ENCODE assay signal across 8 cellular contexts in genomic region chr11:72814831-72815618, GRCh38. TPM values are rescaled to one million over a fixed set of nuclear protein-coding genes. Genes with fewer than 3 reads are reported as not detected.
A peak's percentile ranks its signal among the peaks of the same experiment; 100 is the strongest.
DNase-seq lines count a peak whose midpoint lies in the region; ATAC-seq and TF ChIP-seq lines count a peak whose summit lies in the region.

No MANE protein-coding gene starts in this region.

- peaks cover 51% of the 10 kb centered on the region for H3K4me1 Mint-ChIP-seq in activated CD4-positive, alpha-beta T cell treated with anti-CD3 and anti-CD28 coated beads, Interleukin-2, amount 10 ng/mL, durations not matched to agents 7 days and 5 days
- H3K4me1 Mint-ChIP-seq in natural killer cell, result peaks cover 50 to 63% of the 10 kb centered on the region in 2 donors

- H3K27me3 ChIP-seq in BJ (ENCODE audit: control insufficient read depth, insufficient read depth, low read length), result no peaks in the 10 kb centered on the region
- no peaks in the 10 kb centered on the region for H3K27me3 ChIP-seq in esophagus (ENCODE audit: control insufficient read depth in 1 of 2, insufficient read depth in 2 of 2, low read length in 2 of 2)

- H3K4me1 ChIP-seq in esophagus (ENCODE audit: control insufficient read depth in 2 of 2, insufficient read depth in 2 of 2, low read length in 1 of 2) (peaks cover 5 to 20% of the 10 kb centered on the region in 2 donors), urinary bladder (ENCODE audit: insufficient read depth) (no peaks in the 10 kb centered on the region)

- peak overlapping the region; percentile 100 for H3K4me3 Mint-ChIP-seq in activated CD4-positive, alpha-beta T cell treated with anti-CD3 and anti-CD28 coated beads, Interleukin-2, amount 10 ng/mL, durations not matched to agents 7 days and 5 days
- peak overlapping the region; percentile 94 for H3K4me3 Mint-ChIP-seq in natural killer cell

- intact Hi-C loops in natural killer cell (cut with micrococcal nuclease), result loop anchor here (2.0 to 5.0 kb wide), 2 partner anchors 328 to 593 kb away; partner anchors contain the start of genes FCHSD2 and INPPL1

- H3K36me3 ChIP-seq in BJ (ENCODE audit: control insufficient read depth, insufficient read depth, low read length) (peaks cover 8% of the 10 kb centered on the region), esophagus (ENCODE audit: control insufficient read depth in 2 of 2, insufficient read depth in 2 of 2, low read length in 1 of 2) (peaks cover 2 to 10% of the 10 kb centered on the region in 2 donors), urinary bladder (ENCODE audit: insufficient read depth) (no peaks in the 10 kb centered on the region)

- no peak for DNase-seq in BJ (ENCODE audit: low read depth)
- peak; percentile 70 for DNase-seq in NCI-H2227 treated with DMSO at 0.1 percent for 48 hours (lab: John Stamatoyannopoulos, UW)
- peak; percentile 64 for DNase-seq in activated CD4-positive, alpha-beta T cell treated with anti-CD3 and anti-CD28 coated beads, Interleukin-2, amount 10 ng/mL, durations not matched to agents 7 days and 5 days
- no peak for DNase-seq in natural killer cell

- peak; percentile 22 for ATAC-seq in HG03066 (IDR thresholded peaks at IDR 0.05; ENCODE audit: low read depth, unreplicated experiment)
- peak; percentile 13 to 30 (median 14) for ATAC-seq in natural killer cell

- WGBS in esophagus, 2 donors, result 7 to 9% methylated on average over 27 of the region's 27 CpGs
- 12% methylated on average over 27 of the region's 27 CpGs for WGBS in urinary bladder

- peak overlapping the region; percentile 92 to 95 for H3K27ac ChIP-seq in esophagus (ENCODE audit: low read depth in 2 of 2, low read length in 1 of 2)
- H3K27ac ChIP-seq in urinary bladder (ENCODE audit: low read depth), result peak overlapping the region; percentile 80

- peak overlapping the region; percentile 99 for H3K27ac Mint-ChIP-seq in activated CD4-positive, alpha-beta T cell treated with anti-CD3 and anti-CD28 coated beads, Interleukin-2, amount 10 ng/mL, durations not matched to agents 7 days and 5 days
- peak overlapping the region; percentile 98 to 100 for H3K27ac Mint-ChIP-seq in natural killer cell

- POLR2A ChIA-PET in BJ (lab: Charles Lee), result no interaction called here
- POLR2A ChIA-PET in activated CD4-positive, alpha-beta T cell treated with anti-CD3 and anti-CD28 coated beads, Interleukin-2, amount 10 ng/mL, durations not matched to agents 7 days and 5 days (lab: Charles Lee), result interaction anchor here (0.7 to 1.2 kb wide), 3 partner anchors 21 to 91 kb away, joined by 3 to 5 read pairs (median 4); partner anchors contain the start of gene STARD10

- H3K27me3 Mint-ChIP-seq in activated CD4-positive, alpha-beta T cell treated with anti-CD3 and anti-CD28 coated beads, Interleukin-2, amount 10 ng/mL, durations not matched to agents 7 days and 5 days, result no peaks in the 10 kb centered on the region
- H3K27me3 Mint-ChIP-seq in natural killer cell (ENCODE audit: low read depth in 2 of 2), result no peaks in the 10 kb centered on the region

- peak; percentile 31 for TF ChIP-seq CTCF in BJ (IDR thresholded peaks at IDR 0.05; ENCODE audit: insufficient read depth, low read depth, low read length)
- no peak for TF ChIP-seq CTCF in natural killer cell (IDR thresholded peaks at IDR 0.05)

- H3K9me3 ChIP-seq in esophagus (ENCODE audit: control insufficient read depth in 2 of 2, insufficient read depth in 1 of 2, low read depth in 1 of 2, low read length in 1 of 2), result no peaks in the 10 kb centered on the region

- CTCF ChIA-PET in BJ (lab: Yijun Ruan, JAX), result interaction anchor here (1.2 to 2.8 kb wide), 8 partner anchors 12 to 474 kb away, joined by 3 to 40 read pairs (median 4); partner anchors contain the start of gene STARD10
- CTCF ChIA-PET in activated CD4-positive, alpha-beta T cell treated with anti-CD3 and anti-CD28 coated beads, Interleukin-2, amount 10 ng/mL, durations not matched to agents 7 days and 5 days (lab: Charles Lee), result interaction anchor here (1.1 to 1.6 kb wide), 5 partner anchors 13 to 90 kb away, joined by 4 to 6 read pairs (median 5); partner anchors contain the start of gene STARD10

- no peaks in the 10 kb centered on the region for H3K9me3 Mint-ChIP-seq in activated CD4-positive, alpha-beta T cell treated with anti-CD3 and anti-CD28 coated beads, Interleukin-2, amount 10 ng/mL, durations not matched to agents 7 days and 5 days
- no peaks in the 10 kb centered on the region for H3K9me3 Mint-ChIP-seq in natural killer cell

- H3K36me3 Mint-ChIP-seq in activated CD4-positive, alpha-beta T cell treated with anti-CD3 and anti-CD28 coated beads, Interleukin-2, amount 10 ng/mL, durations not matched to agents 7 days and 5 days (ENCODE audit: low read depth), result peaks cover 54% of the 10 kb centered on the region
- H3K36me3 Mint-ChIP-seq in natural killer cell, result no peaks in the 10 kb centered on the region

- peak; percentile 11 for TF ChIP-seq POLR2A in GM18526 (IDR thresholded peaks at IDR 0.05; ENCODE audit: extremely low read depth, insufficient read length)

- H3K4me3 ChIP-seq in BJ (ENCODE audit: low read depth, low read length), result peak overlapping the region; percentile 68
- peak overlapping the region; percentile 79 to 96 for H3K4me3 ChIP-seq in esophagus (ENCODE audit: low read depth in 1 of 2, low read length in 2 of 2)
- peak overlapping the region; percentile 52 for H3K4me3 ChIP-seq in urinary bladder (ENCODE audit: low read depth, low read length)

RNA-seq across cellular contexts. Expression of gene ATG16L2, which starts 0.8 kb away (rescaled TPM):
- 8.3 and 10.1 TPM in 2 replicates for polyA plus RNA-seq in BJ (2011; rRNA removed)
- polyA minus RNA-seq in BJ (2011; rRNA and poly(A)+ RNA removed), result 3.3 and 4.6 TPM in 2 replicates
- 100 to 1,000 TPM; 108 to 113 TPM for total RNA-seq in activated CD4-positive, alpha-beta T cell treated with anti-CD3 and anti-CD28 coated beads, Interleukin-2, amount 10 ng/mL, durations not matched to agents 7 days and 5 days
- 10 to 100 TPM; 27.4 to 85.3 TPM for polyA plus RNA-seq in esophagus
- total RNA-seq in natural killer cell, result 100 to 1,000 TPM; 172 to 190 (median 179) TPM
- 17.2 TPM for total RNA-seq in urinary bladder
- polyA plus RNA-seq in urinary bladder, result 22.3 TPM

RNA-seq across cellular contexts. Expression of gene STARD10, which starts 21.2 kb away (rescaled TPM):
- polyA plus RNA-seq in BJ (2011; rRNA removed), result 25.4 and 37.1 TPM in 2 replicates
- polyA minus RNA-seq in BJ (2011; rRNA and poly(A)+ RNA removed), result 10.8 and 32.9 TPM in 2 replicates
- 1 to 10 TPM; 4.5 to 6.4 TPM for total RNA-seq in activated CD4-positive, alpha-beta T cell treated with anti-CD3 and anti-CD28 coated beads, Interleukin-2, amount 10 ng/mL, durations not matched to agents 7 days and 5 days
- polyA plus RNA-seq in esophagus, result 10 to 100 TPM; 57.9 to 65.8 TPM
- 10 to 100 TPM; 10.9 to 17.3 (median 11.7) TPM for total RNA-seq in natural killer cell
- total RNA-seq in urinary bladder, result 16.3 TPM
- 33.5 TPM for polyA plus RNA-seq in urinary bladder

Comparison
In these comparisons a context has a peak if more than half of its experiments do, and no peak if none do; other contexts are left out.
1. DNase-seq: peak in NCI-H2227 treated with DMSO at 0.1 percent for 48 hours (single experiment) and activated CD4-positive, alpha-beta T cell treated with anti-CD3 and anti-CD28 coated beads, Interleukin-2, amount 10 ng/mL, durations not matched to agents 7 days and 5 days (single experiment); none in BJ (single experiment) and natural killer cell (single experiment).
2. Peak in every context shown above with its lines, with median percentiles within 50 percentile points of each other: H3K4me3 ChIP-seq.